ENCODE assay signal across 8 cellular contexts in genomic region chr1:226064168-226064815, GRCh38. TPM values are rescaled to one million over a fixed set of nuclear protein-coding genes. Genes with fewer than 3 reads are reported as not detected.
A peak's percentile ranks its signal among the peaks of the same experiment; 100 is the strongest.
DNase-seq lines count a peak whose midpoint lies in the region; ATAC-seq and TF ChIP-seq lines count a peak whose summit lies in the region.

No MANE protein-coding gene starts in this region.

- TF ChIP-seq CTCF in H9 (conservative IDR thresholded peaks at IDR 0.05): peak; percentile 71
- TF ChIP-seq CTCF in SK-N-SH (IDR thresholded peaks at IDR 0.05): peak; percentile 93
- TF ChIP-seq CTCF in dorsolateral prefrontal cortex (IDR thresholded peaks at IDR 0.05 in 54 of 56, conservative IDR thresholded peaks at IDR 0.05 in 2 of 56; ENCODE audit: low read depth in 1 of 56, partially characterized antibody in 56 of 56): peak in 52 of 56 donors; percentile 32 to 76 (median 60)

- peaks cover 42% of the 10 kb centered on the region for H3F3A ChIP-seq in SK-N-SH (replicated peaks; ENCODE audit: insufficient read depth)

- H3K4me2 ChIP-seq in H9 (ENCODE audit: insufficient read depth, insufficient read length, low read length) (peak overlapping the region; percentile 81), SK-N-SH (peak overlapping the region; percentile 77)

- H2BK20ac ChIP-seq in H9 (ENCODE audit: low read depth, low read length, poor library complexity, severe bottlenecking): no peak overlapping the region

- no peak overlapping the region for H2BK120ac ChIP-seq in H9 (ENCODE audit: low read depth, low read length, poor library complexity, severe bottlenecking)

- peaks cover 39% of the 10 kb centered on the region for H3K36me3 Mint-ChIP-seq in CD4-positive, CD25-positive, alpha-beta regulatory T cell
- H3K36me3 Mint-ChIP-seq in H9 (ENCODE audit: insufficient read depth in 1 of 3, low read depth in 3 of 3) (peaks cover 50 to 72% (median 70%) of the 10 kb centered on the region in 3 experiments), naive B cell (peaks cover 20 to 23% of the 10 kb centered on the region in 2 donors)

- H2AFZ ChIP-seq in H9 (ENCODE audit: low read length) (no peak overlapping the region), SK-N-SH (ENCODE audit: low read depth) (no peak overlapping the region)

- peak overlapping the region; percentile 97 for H3K27ac ChIP-seq in CD4-positive, CD25-positive, alpha-beta regulatory T cell (ENCODE audit: insufficient read depth, low read length, poor library complexity, severe bottlenecking)
- H3K27ac ChIP-seq in H9 (ENCODE audit: insufficient read length, low read depth, low read length): peak overlapping the region; percentile 96
- H3K27ac ChIP-seq in SK-N-SH (ENCODE audit: low read depth in 2 of 2, low read length in 1 of 2): peak overlapping the region; percentile 96 to 99
- peak overlapping the region; percentile 91 to 100 (median 99) for H3K27ac ChIP-seq in dorsolateral prefrontal cortex

- H3K4me1 ChIP-seq in CD4-positive, CD25-positive, alpha-beta regulatory T cell (ENCODE audit: control insufficient read depth, insufficient read depth, low read length, poor library complexity, severe bottlenecking): peaks cover 60% of the 10 kb centered on the region
- H3K4me1 ChIP-seq in H9 (ENCODE audit: insufficient read depth, low read length): no peaks in the 10 kb centered on the region
- peaks cover 23 to 33% of the 10 kb centered on the region in 2 experiments; a peak in 3 of 4 replicates for H3K4me1 ChIP-seq in SK-N-SH (ENCODE audit: control insufficient read depth in 1 of 2, insufficient read depth in 2 of 2, low read depth in 1 of 2, low read length in 1 of 2)

- no peak overlapping the region for H3T11ph ChIP-seq in H9 (ENCODE audit: low read length)

- H4K91ac ChIP-seq in H9 (ENCODE audit: insufficient read length, low read depth, low read length): no peak overlapping the region

- CTCF ChIA-PET in SK-N-SH (lab: Yijun Ruan, JAX): interaction anchor here (0.6 to 5.8 kb wide), 56 partner anchors 9 to 623 kb away, joined by 3 to 104 read pairs (median 5); partner anchors contain the start of genes MIXL1 and SDE2

- H2BK15ac ChIP-seq in H9 (ENCODE audit: low read depth, low read length): no peak overlapping the region

- H3K4me1 Mint-ChIP-seq in CD4-positive, CD25-positive, alpha-beta regulatory T cell: peaks cover 19 to 65% (median 50%) of the 10 kb centered on the region in 4 donors
- peaks cover 29 to 43% of the 10 kb centered on the region in 2 experiments for H3K4me1 Mint-ChIP-seq in H9
- H3K4me1 Mint-ChIP-seq in naive B cell: peaks cover 45 to 61% (median 55%) of the 10 kb centered on the region in 3 donors

- H3K9me3 Mint-ChIP-seq in CD4-positive, CD25-positive, alpha-beta regulatory T cell: no peaks in the 10 kb centered on the region
- H3K9me3 Mint-ChIP-seq in H9 (peaks cover 0 to 7% of the 10 kb centered on the region in 2 experiments; a peak in 2 of 5 replicates), naive B cell (no peaks in the 10 kb centered on the region)

- H4K20me1 ChIP-seq in H9 (ENCODE audit: control insufficient read depth, insufficient read depth, insufficient read length) (no peaks in the 10 kb centered on the region), SK-N-SH (ENCODE audit: insufficient read depth) (peaks cover 62% of the 10 kb centered on the region)

- H2BK5ac ChIP-seq in H9 (ENCODE audit: insufficient read length, low read length): no peak overlapping the region

- peak overlapping the region; percentile 100 for H3K4me3 ChIP-seq in CD4-positive, CD25-positive, alpha-beta regulatory T cell (ENCODE audit: low read depth, low read length)
- H3K4me3 ChIP-seq in SK-N-SH (ENCODE audit: low read depth in 2 of 2, low read length in 1 of 2) (peak overlapping the region; percentile 85 to 94), dorsolateral prefrontal cortex (peak overlapping the region; percentile 69 to 98 (median 87))

- H3K56ac ChIP-seq in H9 (ENCODE audit: insufficient read length, low read depth, low read length): no peak overlapping the region

- H2AK5ac ChIP-seq in H9 (ENCODE audit: insufficient read length, low read length): no peak overlapping the region

- H3K36me3 ChIP-seq in CD4-positive, CD25-positive, alpha-beta regulatory T cell (ENCODE audit: control insufficient read depth, insufficient read depth, low read length): peaks cover 33% of the 10 kb centered on the region
- H3K36me3 ChIP-seq in SK-N-SH (replicated peaks in 1 of 2; ENCODE audit: control insufficient read depth in 1 of 2, insufficient read depth in 2 of 2, low read length in 1 of 2): peaks cover 41 to 44% of the 10 kb centered on the region in 2 experiments

- WGBS in H9 (ENCODE audit: extremely low coverage, insufficient read length, low lambda C conversion rate): no CpG with 5 or more reads among the region's 13 CpGs
- 3% methylated on average over 13 of the region's 13 CpGs for WGBS in SK-N-SH (ENCODE audit: low lambda C conversion rate)

- intact Hi-C loops in dorsolateral prefrontal cortex (cut with DNase I): loop anchor here (1.0 to 10.0 kb wide), 6 partner anchors 57 to 637 kb away; partner anchors contain the start of genes ACBD3 (in 2 of the 2), LBR (in 2 of the 2), PARP1 (in 1 of the 2) and PYCR2 (in 1 of the 2)

- H2BK12ac ChIP-seq in H9 (ENCODE audit: insufficient read length, low read depth, low read length): no peak overlapping the region

- peaks cover 2% of the 10 kb centered on the region for H3K79me1 ChIP-seq in H9 (ENCODE audit: insufficient read depth, low read depth, low read length, poor library complexity, severe bottlenecking)

- peak overlapping the region; percentile 75; the same call in 1 of the 2 replicates for H3K14ac ChIP-seq in H9 (ENCODE audit: insufficient read depth, low read length)

- H3K79me2 ChIP-seq in H9 (ENCODE audit: insufficient read depth, low read length) (peaks cover 45% of the 10 kb centered on the region), SK-N-SH (ENCODE audit: insufficient read depth) (peaks cover 71% of the 10 kb centered on the region)

- H3K9ac ChIP-seq in H9 (ENCODE audit: extremely low read depth, insufficient read length, low read length) (peak overlapping the region; percentile 100), SK-N-SH (peak overlapping the region; percentile 99)

- peaks cover 5% of the 10 kb centered on the region for H3K27me3 Mint-ChIP-seq in CD4-positive, CD25-positive, alpha-beta regulatory T cell
- no peaks in the 10 kb centered on the region; the same call in 1 of the 2 replicates for H3K27me3 Mint-ChIP-seq in H9 (ENCODE audit: low read depth)
- no peaks in the 10 kb centered on the region for H3K27me3 Mint-ChIP-seq in naive B cell

- no peak overlapping the region for H4K8ac ChIP-seq in H9 (replicated peaks; ENCODE audit: insufficient read length, low read depth, low read length)

- no peaks in the 10 kb centered on the region for H3K9me3 ChIP-seq in CD4-positive, CD25-positive, alpha-beta regulatory T cell (ENCODE audit: control insufficient read depth in 2 of 2, low read length in 2 of 2)
- H3K9me3 ChIP-seq in H9 (ENCODE audit: control insufficient read depth, low read depth, low read length): no peaks in the 10 kb centered on the region
- H3K9me3 ChIP-seq in SK-N-SH: no peaks in the 10 kb centered on the region

- no peak for TF ChIP-seq RAD21 in SK-N-SH (IDR thresholded peaks at IDR 0.05; ENCODE audit: low read length)

- H3K27me3 ChIP-seq in CD4-positive, CD25-positive, alpha-beta regulatory T cell (ENCODE audit: control insufficient read depth, insufficient read depth, low read length): no peaks in the 10 kb centered on the region
- H3K27me3 ChIP-seq in H9 (ENCODE audit: insufficient read depth, low read length): no peaks in the 10 kb centered on the region
- no peaks in the 10 kb centered on the region for H3K27me3 ChIP-seq in SK-N-SH (ENCODE audit: insufficient read depth)
- H3K27me3 ChIP-seq in dorsolateral prefrontal cortex: no peaks in the 10 kb centered on the region

- DNase-seq in CD4-positive, CD25-positive, alpha-beta regulatory T cell: peak in 2 of 3 donors; percentile 46 to 57
- DNase-seq in H9 (no peak), SK-N-SH (no peak), dorsolateral prefrontal cortex (no peak), naive B cell (peak; percentile 41), cerebellum (ENCODE audit: low spot score) (no peak)

- no peak overlapping the region for H3K4ac ChIP-seq in H9 (ENCODE audit: low read depth, low read length)

- H3K9me2 ChIP-seq in SK-N-SH: no peaks in the 10 kb centered on the region

- H3K4me3 Mint-ChIP-seq in CD4-positive, CD25-positive, alpha-beta regulatory T cell: peak overlapping the region; percentile 98 to 100 (median 100)
- H3K4me3 Mint-ChIP-seq in H9 (peak overlapping the region; percentile 99 to 100), naive B cell (peak overlapping the region; percentile 98 to 100 (median 100))

- no peak overlapping the region for H3K18ac ChIP-seq in H9 (ENCODE audit: insufficient read length, low read depth, low read length)

- H3K27ac Mint-ChIP-seq in CD4-positive, CD25-positive, alpha-beta regulatory T cell: peak overlapping the region; percentile 98 to 100 (median 99)
- H3K27ac Mint-ChIP-seq in H9 (peak overlapping the region; percentile 98 to 99 (median 98); a peak in 6 of 7 replicates), naive B cell (peak overlapping the region; percentile 99 to 100 (median 100))

- peak overlapping the region; percentile 58 for H3K23ac ChIP-seq in H9 (ENCODE audit: insufficient read length, low read depth, low read length)

- no peak overlapping the region for H4K5ac ChIP-seq in H9 (ENCODE audit: insufficient read length, low read depth, low read length)

- peaks cover 13% of the 10 kb centered on the region for H3K23me2 ChIP-seq in H9 (ENCODE audit: insufficient read length, low read depth, low read length, poor library complexity, severe bottlenecking)

- ATAC-seq in CD4-positive, CD25-positive, alpha-beta regulatory T cell (ENCODE audit: low read depth in 2 of 2): no peak
- peak in 1 of 2 donors; percentile 5 for ATAC-seq in naive B cell (ENCODE audit: low read depth in 2 of 2)
- no peak for ATAC-seq in GM18519 (IDR thresholded peaks at IDR 0.05; ENCODE audit: low FRiP score, unreplicated experiment)
- ATAC-seq in HG03159 (IDR thresholded peaks at IDR 0.05; ENCODE audit: unreplicated experiment): no peak

- TF ChIP-seq EP300 in SK-N-SH (IDR thresholded peaks at IDR 0.05; ENCODE audit: borderline replicate concordance in 1 of 2, low read depth in 1 of 2, low read length in 1 of 2): no peak

- POLR2A ChIA-PET in SK-N-SH (lab: Yijun Ruan, JAX): interaction anchor here (1.0 to 3.1 kb wide), 10 partner anchors 19 to 77 kb away, joined by 3 to 38 read pairs (median 6); partner anchors contain the start of gene SDE2

TF ChIP-seq in SK-N-SH, 30 proteins besides CTCF, POLR2A, EP300 and RAD21 (continues in another document):
- TF ChIP-seq NFIC (IDR thresholded peaks at IDR 0.05; ENCODE audit: borderline replicate concordance): no peak

RNA-seq across cellular contexts. Expression of gene H3-3A, which starts 1.8 kb away (rescaled TPM):
- 408 TPM for total RNA-seq in CD4-positive, CD25-positive, alpha-beta regulatory T cell
- 1,000 to 10,000 TPM in 2 of 4 donors, 100 to 1,000 TPM in 2; 858 to 1,137 (median 1,025) TPM for polyA plus RNA-seq in CD4-positive, CD25-positive, alpha-beta regulatory T cell
- total RNA-seq in H9 (2021) (1,129 and 1,182 TPM in 2 replicates), dorsolateral prefrontal cortex (100 to 1,000 TPM; 134 to 298 (median 177) TPM), cerebellum (334 TPM)
- polyA plus RNA-seq in SK-N-SH (2012; rRNA removed) (315 and 370 TPM in 2 replicates), naive B cell (ENCODE audit: low read depth in 6 of 6) (1,000 to 10,000 TPM; 1,065 to 1,461 (median 1,242) TPM)
- 299 and 383 TPM in 2 replicates for polyA plus RNA-seq in SK-N-SH (2012; cell fraction: cytosol; rRNA removed)
- polyA plus RNA-seq in SK-N-SH (2012; cell fraction: nucleus; rRNA removed): 85.2 and 129 TPM in 2 replicates

Comparison
In these comparisons a context has a peak if more than half of its experiments do, and no peak if none do; other contexts are left out.
1. DNase-seq: peak in CD4-positive, CD25-positive, alpha-beta regulatory T cell (2 of 3) and naive B cell (single experiment); none in H9 (single experiment), SK-N-SH (single experiment), dorsolateral prefrontal cortex (0 of 10) and cerebellum (single experiment).
2. Peak in every context shown above with its lines, with median percentiles within 50 percentile points of each other: H3K27ac ChIP-seq, H3K4me3 ChIP-seq, H3K27ac Mint-ChIP-seq, H3K4me3 Mint-ChIP-seq and CTCF ChIP-seq.